ENCODE assay signal across 23 cellular contexts in the genomic region with DNA sequence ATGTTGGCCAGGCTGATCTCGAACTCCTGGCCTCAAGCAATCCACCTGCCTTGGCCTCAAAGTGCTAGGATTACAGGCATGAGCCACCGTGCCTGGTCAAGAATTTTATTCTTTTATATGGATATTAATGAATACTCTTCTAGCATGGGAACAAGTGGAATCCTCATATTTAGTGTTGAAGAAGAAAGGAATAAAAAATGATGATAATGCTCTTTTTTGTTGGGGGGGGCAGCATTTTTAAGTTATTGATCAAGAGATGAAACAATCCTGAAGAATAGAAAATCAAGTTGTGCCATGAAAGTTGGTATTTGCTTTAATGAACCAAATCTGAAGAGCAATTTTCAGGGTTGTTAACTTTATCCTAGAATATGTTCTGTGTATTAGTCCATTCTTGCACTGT.
"Had no signal": no experiment of that assay in that cellular context is flagged by ENCODE, and none has a peak within 500 bp of the region (broad histone marks: within the 10 kb centered on the region; RNA-seq: fewer than 3 reads in every experiment).

No MANE protein-coding gene starts in this region.

- H3K4me2 ChIP-seq: hepatocyte had no signal

- H2AFZ ChIP-seq: hepatocyte had no signal

- H3K36me3 ChIP-seq: esophagus muscularis mucosa, gastroesophageal sphincter, heart left ventricle, left lung, lower lobe of right lung had no signal

- H3K27ac ChIP-seq: coronary artery, dorsolateral prefrontal cortex, esophagus muscularis mucosa, foreskin keratinocyte, gastroesophageal sphincter, heart left ventricle, hepatocyte, left lung, lower lobe of right lung had no signal

- DNase-seq: dermis blood vessel endothelial cell; dorsolateral prefrontal cortex; effector CD4-positive, alpha-beta T cell; effector memory CD4-positive, alpha-beta T cell; foreskin keratinocyte; heart left ventricle; hypothalamus; left cardiac atrium; left lung; left ventricle myocardium superior; lower lobe of right lung; mesenchymal stem cell; mucosa of descending colon; naive B cell had no signal

- H3K4me1 ChIP-seq: foreskin keratinocyte, left lung, lower lobe of right lung had no signal

- H3K4me3 ChIP-seq: coronary artery, dorsolateral prefrontal cortex, esophagus muscularis mucosa, gastroesophageal sphincter, heart left ventricle, hepatocyte, left lung, lower lobe of right lung, mucosa of descending colon had no signal

- FAIRE-seq: colon, endothelial cell of umbilical vein, frontal cortex, islet of Langerhans, keratinocyte had no signal

- ATAC-seq: foreskin keratinocyte, gastroesophageal sphincter, heart left ventricle, left cardiac atrium, left lung, left ventricle myocardium superior, lower lobe of right lung, mucosa of descending colon had no signal

- H3K9me3 ChIP-seq: esophagus muscularis mucosa, gastroesophageal sphincter, left lung, lower lobe of right lung, mucosa of descending colon had no signal

- H3K79me2 ChIP-seq: hepatocyte had no signal

- H3K27me3 ChIP-seq: dorsolateral prefrontal cortex, esophagus muscularis mucosa, foreskin keratinocyte, heart left ventricle, hepatocyte, left lung had no signal
